8 cellular contexts compared by ENCODE assay signal in genomic region chr9:2857564-2858198, GRCh38. TPM values are rescaled to one million over a fixed set of nuclear protein-coding genes. Genes with fewer than 3 reads are reported as not detected.
A peak's percentile ranks its signal among the peaks of the same experiment; 100 is the strongest.
DNase-seq lines count a peak whose midpoint lies in the region; ATAC-seq lines count a peak whose summit lies in the region.

No MANE protein-coding gene starts in this region.

- H3K4me1 Mint-ChIP-seq in activated CD4-positive, alpha-beta T cell treated with anti-CD3 and anti-CD28 coated beads, Interleukin-2, amount 10 ng/mL, durations not matched to agents 24 days and 14 days: peaks cover 6% of the 10 kb centered on the region
- peaks cover 2% of the 10 kb centered on the region for H3K4me1 Mint-ChIP-seq in memory B cell

- ATAC-seq in GM19395 (IDR thresholded peaks at IDR 0.05; ENCODE audit: unreplicated experiment) (peak; percentile 95), HG03442 (IDR thresholded peaks at IDR 0.05; ENCODE audit: unreplicated experiment) (peak; percentile 91), memory B cell (ENCODE audit: low read depth) (peak; percentile 89)

- no peaks in the 10 kb centered on the region for H3K9me3 Mint-ChIP-seq in activated CD4-positive, alpha-beta T cell treated with anti-CD3 and anti-CD28 coated beads, Interleukin-2, amount 10 ng/mL, durations not matched to agents 24 days and 14 days
- H3K9me3 Mint-ChIP-seq in memory B cell: no peaks in the 10 kb centered on the region

- H3K27ac Mint-ChIP-seq in activated CD4-positive, alpha-beta T cell treated with anti-CD3 and anti-CD28 coated beads, Interleukin-2, amount 10 ng/mL, durations not matched to agents 24 days and 14 days: no peak overlapping the region
- no peak overlapping the region for H3K27ac Mint-ChIP-seq in memory B cell

- peaks cover 29% of the 10 kb centered on the region for H3K27me3 Mint-ChIP-seq in activated CD4-positive, alpha-beta T cell treated with anti-CD3 and anti-CD28 coated beads, Interleukin-2, amount 10 ng/mL, durations not matched to agents 24 days and 14 days
- peaks cover 19% of the 10 kb centered on the region for H3K27me3 Mint-ChIP-seq in memory B cell

- intact Hi-C loops in activated CD4-positive, alpha-beta T cell treated with anti-CD3 and anti-CD28 coated beads, Interleukin-2, amount 10 ng/mL, durations not matched to agents 24 days and 14 days (cut with micrococcal nuclease): loop anchor here (1.0 to 5.0 kb wide), 3 partner anchors 323 to 1520 kb away; no protein-coding TSS in a partner anchor

- no peaks in the 10 kb centered on the region for H3K36me3 Mint-ChIP-seq in activated CD4-positive, alpha-beta T cell treated with anti-CD3 and anti-CD28 coated beads, Interleukin-2, amount 10 ng/mL, durations not matched to agents 24 days and 14 days (ENCODE audit: low read depth)
- no peaks in the 10 kb centered on the region for H3K36me3 Mint-ChIP-seq in memory B cell

- DNase-seq in COLO668 (lab: John Stamatoyannopoulos, UW; ENCODE audit: unreplicated experiment) (peak; percentile 68), NCI-H460 (ENCODE audit: extremely low read depth, low read depth) (peak; percentile 65), ecto neural progenitor cell (ENCODE audit: low spot score) (peak; percentile 58), memory B cell (ENCODE audit: low spot score in 2 of 2) (peak; percentile 47 to 53)
- DNase-seq in activated CD4-positive, alpha-beta T cell treated with anti-CD3 and anti-CD28 coated beads, Interleukin-2, amount 10 ng/mL, durations not matched to agents 24 days and 14 days: peak; percentile 89
- peak; percentile 20 to 27 for DNase-seq in stimulated activated CD8-positive, alpha-beta memory T cell treated with anti-CD3 and anti-CD28 coated beads, Interleukin-2, amount 100 ng/mL, for 1 hour (ENCODE audit: low read depth in 2 of 2)

- H3K4me3 Mint-ChIP-seq in activated CD4-positive, alpha-beta T cell treated with anti-CD3 and anti-CD28 coated beads, Interleukin-2, amount 10 ng/mL, durations not matched to agents 24 days and 14 days: no peak overlapping the region
- H3K4me3 Mint-ChIP-seq in memory B cell: no peak overlapping the region

RNA-seq across cellular contexts. Expression of gene PUM3, which starts 13.8 kb away (rescaled TPM):
- 58.9 and 61.6 TPM in 2 replicates for total RNA-seq in NCI-H460 (2014; rRNA removed; shearing (Covaris generic))
- 74.1 and 86.5 TPM in 2 replicates for polyA plus RNA-seq in NCI-H460 (2014; cell fraction: nucleus; rRNA removed)
- 155 and 162 TPM in 2 replicates for total RNA-seq in activated CD4-positive, alpha-beta T cell treated with anti-CD3 and anti-CD28 coated beads, Interleukin-2, amount 10 ng/mL, durations not matched to agents 24 days and 14 days

Comparison
In these comparisons a context has a peak if more than half of its experiments do, and no peak if none do; other contexts are left out.
1. Peak in every context shown above with its lines: DNase-seq and ATAC-seq.
2. DNase-seq: peak in every context shown above with its lines; median percentile 89 in activated CD4-positive, alpha-beta T cell treated with anti-CD3 and anti-CD28 coated beads, Interleukin-2, amount 10 ng/mL, durations not matched to agents 24 days and 14 days; 68 in COLO668; 65 in NCI-H460; 58 in ecto neural progenitor cell; 50 in memory B cell; 24 in stimulated activated CD8-positive, alpha-beta memory T cell treated with anti-CD3 and anti-CD28 coated beads, Interleukin-2, amount 100 ng/mL, for 1 hour.